Comparison of ENCODE assay signal across 31 cellular contexts in the genomic region with DNA sequence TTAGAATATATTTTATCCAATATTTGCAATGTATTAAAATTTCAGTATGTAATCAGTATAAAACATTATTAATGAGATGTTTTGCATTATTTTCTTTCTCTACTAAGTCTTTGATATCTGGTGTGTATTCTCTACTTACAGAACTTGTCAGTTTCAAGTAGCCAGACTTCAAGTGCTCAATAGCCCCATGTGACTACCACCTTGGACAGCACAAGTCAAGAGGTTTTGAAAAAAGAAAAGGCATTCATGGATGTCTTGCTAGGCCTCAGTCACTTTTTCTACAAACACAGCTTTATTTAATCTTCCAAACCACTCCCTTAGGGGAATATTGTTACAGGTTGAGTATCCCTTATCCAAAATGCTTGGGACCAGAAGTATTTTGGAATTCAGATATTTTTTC.
"Had no signal": no experiment of that assay in that cellular context is flagged by ENCODE, and none has a peak within 500 bp of the region (broad histone marks: within the 10 kb centered on the region; RNA-seq: fewer than 3 reads in every experiment).

No MANE protein-coding gene starts in this region.

- H3K27ac ChIP-seq: body of pancreas, breast epithelium, SJCRH30, WERI-Rb-1 had no signal

- H3K36me3 Mint-ChIP-seq: activated CD8-positive, alpha-beta memory T cell treated with anti-CD3 and anti-CD28 coated beads, Interleukin-2, amount 10 ng/mL, durations not matched to agents 7 days and 5 days; activated naive CD4-positive, alpha-beta T cell treated with anti-CD3 and anti-CD28 coated beads, Interleukin-2, amount 10 ng/mL, durations not matched to agents 7 days and 5 days had no signal

- DNase-seq: activated CD4-positive, alpha-beta memory T cell treated with anti-CD3 and anti-CD28 coated beads, Interleukin-2, amount 10 ng/mL, durations not matched to agents 7 days and 5 days; activated CD4-positive, alpha-beta T cell treated with anti-CD3 and anti-CD28 coated beads for 1 hour; activated CD4-positive, alpha-beta T cell treated with anti-CD3 and anti-CD28 coated beads for 48 hours; activated CD4-positive, CD25-positive, alpha-beta regulatory T cell; activated CD8-positive, alpha-beta memory T cell treated with anti-CD3 and anti-CD28 coated beads for 24 hours; activated CD8-positive, alpha-beta memory T cell treated with anti-CD3 and anti-CD28 coated beads, Interleukin-2, amount 10 ng/mL, durations not matched to agents 7 days and 5 days; activated CD8-positive, alpha-beta memory T cell treated with anti-CD3 and anti-CD28 coated beads, Interleukin-2, amount 50 U/mL, for 48 hours; activated effector memory CD4-positive, alpha-beta T cell treated with Interleukin-2 at 50 U/mL for 16 hours; activated naive CD4-positive, alpha-beta T cell treated with anti-CD3 and anti-CD28 coated beads, Interleukin-2, amount 10 ng/mL, durations not matched to agents 7 days and 5 days; activated naive CD8-positive, alpha-beta T cell treated with anti-CD3 and anti-CD28 coated beads, Interleukin-2, amount 50 U/mL, for 24 hours; activated T-cell treated with anti-CD3 and anti-CD28 coated beads, Interleukin-2, amount 50 U/mL, for 48 hours; body of pancreas; cerebellar nuclear complex; NCI-H1105; NCI-H1417 treated with DMSO at 0.1 percent for 48 hours; NCI-H187 treated with DMSO at 0.1 percent for 48 hours; NCI-H2081; NCI-H226; NCI-H446 treated with DMSO at 0.1 percent for 48 hours; NCI-H69; SHP77; SJCRH30; SW 1271; T-helper 1 cell; T-helper 2 cell; T-helper 9 cell; WERI-Rb-1 had no signal

- FAIRE-seq: K562 had no signal

- H3K36me3 ChIP-seq: breast epithelium, SJCRH30, WERI-Rb-1 had no signal

- H3K4me1 ChIP-seq: body of pancreas, breast epithelium, SJCRH30 had no signal

- H3K4me3 Mint-ChIP-seq: activated CD4-positive, alpha-beta memory T cell treated with anti-CD3 and anti-CD28 coated beads, Interleukin-2, amount 10 ng/mL, durations not matched to agents 7 days and 5 days; activated CD8-positive, alpha-beta memory T cell treated with anti-CD3 and anti-CD28 coated beads, Interleukin-2, amount 10 ng/mL, durations not matched to agents 7 days and 5 days; activated naive CD4-positive, alpha-beta T cell treated with anti-CD3 and anti-CD28 coated beads, Interleukin-2, amount 10 ng/mL, durations not matched to agents 7 days and 5 days; activated naive CD8-positive, alpha-beta T cell; activated naive CD8-positive, alpha-beta T cell treated with anti-CD3 and anti-CD28 coated beads, Interleukin-2, amount 50 U/mL, for 24 hours had no signal

- ATAC-seq: activated CD8-positive, alpha-beta memory T cell treated with anti-CD3 and anti-CD28 coated beads, Interleukin-2, amount 10 ng/mL, durations not matched to agents 7 days and 5 days; activated naive CD8-positive, alpha-beta T cell treated with anti-CD3 and anti-CD28 coated beads, Interleukin-2, amount 50 U/mL, for 24 hours; body of pancreas; K562; Panc1 had no signal

- H3K27me3 ChIP-seq: body of pancreas, breast epithelium, SJCRH30 had no signal

- H3K27ac Mint-ChIP-seq: activated CD4-positive, alpha-beta memory T cell treated with anti-CD3 and anti-CD28 coated beads, Interleukin-2, amount 10 ng/mL, durations not matched to agents 7 days and 5 days; activated CD8-positive, alpha-beta memory T cell treated with anti-CD3 and anti-CD28 coated beads, Interleukin-2, amount 10 ng/mL, durations not matched to agents 7 days and 5 days; activated naive CD4-positive, alpha-beta T cell treated with anti-CD3 and anti-CD28 coated beads, Interleukin-2, amount 10 ng/mL, durations not matched to agents 7 days and 5 days; activated naive CD8-positive, alpha-beta T cell; activated naive CD8-positive, alpha-beta T cell treated with anti-CD3 and anti-CD28 coated beads, Interleukin-2, amount 50 U/mL, for 24 hours had no signal

- H3K4me3 ChIP-seq: body of pancreas, breast epithelium, K562, SJCRH30 had no signal

- H3K27me3 Mint-ChIP-seq: activated CD8-positive, alpha-beta memory T cell treated with anti-CD3 and anti-CD28 coated beads, Interleukin-2, amount 10 ng/mL, durations not matched to agents 7 days and 5 days; activated naive CD8-positive, alpha-beta T cell had no signal

- H3K9me3 ChIP-seq: body of pancreas, breast epithelium, SJCRH30 had no signal

- H3K9me3 Mint-ChIP-seq: activated CD4-positive, alpha-beta memory T cell treated with anti-CD3 and anti-CD28 coated beads, Interleukin-2, amount 10 ng/mL, durations not matched to agents 7 days and 5 days; activated naive CD8-positive, alpha-beta T cell treated with anti-CD3 and anti-CD28 coated beads, Interleukin-2, amount 50 U/mL, for 24 hours had no signal
